1 cellular context compared by ENCODE assay signal in genomic region chr6:2783188-2783957, GRCh38.
TF ChIP-seq lines count a peak whose summit lies in the region.

No MANE protein-coding gene starts in this region.

TF ChIP-seq in endothelial cell of umbilical vein, 7 proteins besides CTCF, POLR2A, EP300 and RAD21:
- no peak for TF ChIP-seq MYC (IDR thresholded peaks at IDR 0.05; ENCODE audit: low read depth, low read length)
- peak; percentile 44 for TF ChIP-seq GATA2 (IDR thresholded peaks at IDR 0.05; ENCODE audit: insufficient read depth, insufficient read length, low read depth, low read length)
TF ChIP-seq in endothelial cell of umbilical vein: peak in this region for 1.
